ENCODE assay signal across 19 cellular contexts in the genomic region with DNA sequence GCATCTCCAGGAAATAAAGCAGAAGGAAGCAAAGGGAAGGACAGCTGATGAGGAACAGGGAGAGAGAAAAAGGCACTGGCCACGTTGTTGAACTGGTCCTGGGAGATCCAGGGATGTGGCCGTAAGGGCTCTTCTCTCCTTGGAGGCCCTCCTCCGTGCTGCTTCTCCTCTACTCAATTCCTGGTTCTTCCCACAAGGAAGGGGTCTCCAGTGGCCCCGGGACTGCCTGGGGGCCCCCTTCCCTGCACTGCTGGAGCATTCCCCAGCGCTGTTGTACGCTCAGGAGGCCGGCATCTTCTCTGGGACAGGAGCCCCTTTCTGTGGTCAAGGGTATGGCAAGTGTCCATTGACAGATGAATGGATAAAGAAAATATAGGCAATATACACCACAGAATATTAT.
DNase-seq lines count a peak whose midpoint lies in the region; ATAC-seq and TF ChIP-seq lines count a peak whose summit lies in the region.
"Had no signal": no experiment of that assay in that cellular context is flagged by ENCODE, and none has a peak within 500 bp of the region (broad histone marks: within the 10 kb centered on the region; RNA-seq: fewer than 3 reads in every experiment).

No MANE protein-coding gene starts in this region.

- H3K9me3 ChIP-seq in IMR-90 (ENCODE audit: control insufficient read depth, insufficient read depth, low read length) = no peaks in the 10 kb centered on the region
- peaks cover under 1% of the 10 kb centered on the region for H3K9me3 ChIP-seq in mucosa of descending colon

- no CpG with 5 or more reads among the region's 7 CpGs for WGBS in IMR-90 (ENCODE audit: extremely low coverage in 2 of 2, insufficient read length in 1 of 2), 2 experiments

- peak overlapping the region; percentile 93 for H2BK20ac ChIP-seq in IMR-90 (ENCODE audit: low read depth, low read length)

- H3K4me2 ChIP-seq in IMR-90 (ENCODE audit: low read depth, low read length) = no peak overlapping the region
- H3K4me2 ChIP-seq: BLaER1, KMS-11 had no signal

- H3K18ac ChIP-seq in IMR-90 (ENCODE audit: low read depth, low read length) = no peak overlapping the region

- peak overlapping the region; percentile 25; the same call in 2 of the 3 replicates for H2BK15ac ChIP-seq in IMR-90 (ENCODE audit: low read depth, low read length)

- H3K36me3 ChIP-seq in IMR-90 (ENCODE audit: control insufficient read depth, insufficient read depth, low read length) = no peaks in the 10 kb centered on the region
- no peaks in the 10 kb centered on the region for H3K36me3 ChIP-seq in mucosa of descending colon (ENCODE audit: low read depth)
- H3K36me3 ChIP-seq: BLaER1 had no signal

- peak overlapping the region; percentile 66 for H2AK9ac ChIP-seq in IMR-90 (replicated peaks; ENCODE audit: low read depth, low read length, poor library complexity)

- no peak overlapping the region for H3K9ac ChIP-seq in IMR-90 (ENCODE audit: low read depth, low read length)
- H3K9ac ChIP-seq: BLaER1, KMS-11 had no signal

- peak overlapping the region; percentile 59 for H3K27ac Mint-ChIP-seq in T-helper 2 cell treated with Interferon-gamma antibody and Interleukin-4, amounts not matched to agents 5 μg/mL and 100 μg/mL, for 36 hours
- H3K27ac Mint-ChIP-seq in osteocyte (ENCODE audit: unreplicated experiment) = no peak overlapping the region

- H3K27ac ChIP-seq in IMR-90 (ENCODE audit: insufficient read depth, low read length) (no peak overlapping the region), coronary artery (no peak overlapping the region)
- H3K27ac ChIP-seq: 22Rv1, BLaER1, KMS-11 had no signal

- ATAC-seq in IMR-90 (ENCODE audit: low read depth) (no peak), mucosa of descending colon (no peak)
- ATAC-seq: Panc1, Right ventricle myocardium inferior had no signal

- peak overlapping the region; percentile 24 for H2AFZ ChIP-seq in IMR-90 (replicated peaks; ENCODE audit: low read length, poor library complexity)

- CTCF ChIA-PET in IMR-90 (lab: Yijun Ruan, JAX) = no interaction called here

- H3K4me3 Mint-ChIP-seq in T-helper 2 cell treated with Interferon-gamma antibody and Interleukin-4, amounts not matched to agents 5 μg/mL and 100 μg/mL, for 36 hours = no peak overlapping the region
- no peak overlapping the region for H3K4me3 Mint-ChIP-seq in osteocyte (ENCODE audit: unreplicated experiment)

- peak overlapping the region; percentile 89 for H4K91ac ChIP-seq in IMR-90 (ENCODE audit: insufficient read depth, low read depth, low read length)

- in situ Hi-C loops in IMR-90 (cut with MboI; ENCODE audit: low sequenced_read_pairs) = no loop called here

- H3K4me1 ChIP-seq in IMR-90 (ENCODE audit: control insufficient read depth, insufficient read depth, low read length) (peaks cover 20% of the 10 kb centered on the region), mucosa of descending colon (ENCODE audit: low read depth) (no peaks in the 10 kb centered on the region)
- H3K4me1 ChIP-seq: BLaER1 had no signal

- peaks cover 4% of the 10 kb centered on the region for H3K36me3 Mint-ChIP-seq in T-helper 2 cell treated with Interferon-gamma antibody and Interleukin-4, amounts not matched to agents 5 μg/mL and 100 μg/mL, for 36 hours (ENCODE audit: low read depth)
- H3K36me3 Mint-ChIP-seq in osteocyte (ENCODE audit: unreplicated experiment) = no peaks in the 10 kb centered on the region

- H3K27me3 ChIP-seq in IMR-90 (ENCODE audit: control insufficient read depth, insufficient read depth, low read length) = no peaks in the 10 kb centered on the region; the same call in 1 of the 2 replicates
- H3K27me3 ChIP-seq: BLaER1 had no signal

- no peak overlapping the region for H4K5ac ChIP-seq in IMR-90 (ENCODE audit: low read depth, low read length)

- intact Hi-C loops in IMR-90 (cut with micrococcal nuclease) (loop anchor here (5.0 kb wide), 1 partner anchor 181 kb away; no protein-coding TSS in a partner anchor), mucosa of descending colon (cut with DNase I, micrococcal nuclease) (no loop called here)

- no peak overlapping the region for H3K56ac ChIP-seq in IMR-90 (ENCODE audit: extremely low read depth, insufficient read depth, low read length)

- H3K9me1 ChIP-seq in IMR-90 (ENCODE audit: insufficient read depth, low read length) = peaks cover 36% of the 10 kb centered on the region

- TF ChIP-seq CTCF in IMR-90 (conservative IDR thresholded peaks at IDR 0.05; ENCODE audit: low read depth, low read length) (no peak), coronary artery (IDR thresholded peaks at IDR 0.05) (no peak), osteocyte (IDR thresholded peaks at IDR 0.05) (no peak), mucosa of descending colon (IDR thresholded peaks at IDR 0.05) (no peak)

- H3K4ac ChIP-seq in IMR-90 (ENCODE audit: low read depth, low read length) = peak overlapping the region; percentile 91

- H3K14ac ChIP-seq in IMR-90 (replicated peaks; ENCODE audit: low read depth, low read length) = peak overlapping the region; percentile 75

- no peak for DNase-seq in T-helper 2 cell treated with Interferon-gamma antibody and Interleukin-4, amounts not matched to agents 5 μg/mL and 100 μg/mL, for 36 hours (ENCODE audit: low spot score)
- DNase-seq in T-helper 2 cell (no peak), IMR-90 (no peak), coronary artery (ENCODE audit: low spot score) (peak; percentile 62), osteocyte (ENCODE audit: extremely low spot score, unreplicated experiment) (peak; percentile 70), COLO829 (ENCODE audit: low spot score) (no peak), mucosa of descending colon (no peak), foreskin melanocyte (no peak)
- DNase-seq: COR-L47, GF-D8, GOT3, NCI-H1092, NCI-H226, NCI-H524 treated with DMSO at 0.1 percent for 48 hours had no signal

- no peaks in the 10 kb centered on the region for H3K27me3 Mint-ChIP-seq in T-helper 2 cell treated with Interferon-gamma antibody and Interleukin-4, amounts not matched to agents 5 μg/mL and 100 μg/mL, for 36 hours (ENCODE audit: low read depth)
- H3K27me3 Mint-ChIP-seq in osteocyte (ENCODE audit: unreplicated experiment) = no peaks in the 10 kb centered on the region

- H3K23ac ChIP-seq in IMR-90 (ENCODE audit: low read depth, low read length) = peak overlapping the region; percentile 71; the same call in 1 of the 2 replicates

- H3K9me3 Mint-ChIP-seq in T-helper 2 cell treated with Interferon-gamma antibody and Interleukin-4, amounts not matched to agents 5 μg/mL and 100 μg/mL, for 36 hours = peaks cover 3% of the 10 kb centered on the region
- no peaks in the 10 kb centered on the region for H3K9me3 Mint-ChIP-seq in osteocyte (ENCODE audit: unreplicated experiment)

- no peak for TF ChIP-seq RAD21 in IMR-90 (IDR thresholded peaks at IDR 0.05; ENCODE audit: low read length)

- H3K4me1 Mint-ChIP-seq in T-helper 2 cell treated with Interferon-gamma antibody and Interleukin-4, amounts not matched to agents 5 μg/mL and 100 μg/mL, for 36 hours (ENCODE audit: low read depth) = peaks cover 51% of the 10 kb centered on the region
- no peaks in the 10 kb centered on the region for H3K4me1 Mint-ChIP-seq in osteocyte (ENCODE audit: unreplicated experiment)

- POLR2A ChIA-PET in IMR-90 (lab: Charles Lee; ENCODE audit: unreplicated experiment) = no interaction called here

- H2BK5ac ChIP-seq in IMR-90 (ENCODE audit: low read depth, low read length, poor library complexity, severe bottlenecking) = peak overlapping the region; percentile 100

- H3K4me3 ChIP-seq in IMR-90 (ENCODE audit: insufficient read depth, low read depth, low read length) = no peak overlapping the region
- H3K4me3 ChIP-seq in coronary artery = no peak overlapping the region
- H3K4me3 ChIP-seq in mucosa of descending colon = no peak overlapping the region
- H3K4me3 ChIP-seq: BLaER1 had no signal

- no peaks in the 10 kb centered on the region for H4K20me1 ChIP-seq in IMR-90 (ENCODE audit: insufficient read depth, low read length)
- H4K20me1 ChIP-seq: BLaER1 had no signal

- H3K79me1 ChIP-seq in IMR-90 (ENCODE audit: low read depth in 1 of 2, low read length in 2 of 2) = peaks cover 0 to 3% of the 10 kb centered on the region in 2 experiments; a peak in 1 of 4 replicates

- dilution Hi-C loops in IMR-90 (cut with HindIII; ENCODE audit: low sequenced_read_pairs, unreplicated experiment) = no loop called here

- H2BK120ac ChIP-seq in IMR-90 (ENCODE audit: low read depth, low read length) = peak overlapping the region; percentile 94

- BruUV-seq in IMR-90 (replicated peaks; lab: Mats Ljungman, UMichigan) = no TSS peak

- no peak for TF ChIP-seq POLR2A in IMR-90 (IDR thresholded peaks at IDR 0.05; ENCODE audit: low read depth, low read length)

- H2AK5ac ChIP-seq in IMR-90 (ENCODE audit: low read depth, low read length) = peak overlapping the region; percentile 95

- H4K8ac ChIP-seq in IMR-90 (ENCODE audit: low read depth in 2 of 2, low read length in 2 of 2) = peak overlapping the region; percentile 65 to 76; a peak in 2 of 4 replicates

TF ChIP-seq in IMR-90, 13 proteins besides CTCF, POLR2A, EP300 and RAD21 (continues in another document):
- TF ChIP-seq ELK1 (IDR thresholded peaks at IDR 0.05; ENCODE audit: borderline replicate concordance, low read depth, low read length) = no peak
- TF ChIP-seq CEBPB (IDR thresholded peaks at IDR 0.05; ENCODE audit: low read depth, low read length) = no peak
- TF ChIP-seq MAFK (IDR thresholded peaks at IDR 0.05; ENCODE audit: low read depth, low read length) = no peak
- no peak for TF ChIP-seq FOS (IDR thresholded peaks at IDR 0.05; ENCODE audit: low read depth, low read length)
- no peak for TF ChIP-seq CHD1 (IDR thresholded peaks at IDR 0.05; ENCODE audit: low read depth, low read length)
- no peak for TF ChIP-seq MAZ (IDR thresholded peaks at IDR 0.05; ENCODE audit: borderline replicate concordance, low read depth, low read length)
- TF ChIP-seq RFX5 (IDR thresholded peaks at IDR 0.05; ENCODE audit: low read depth, low read length) = no peak
- TF ChIP-seq, protein P1, sequence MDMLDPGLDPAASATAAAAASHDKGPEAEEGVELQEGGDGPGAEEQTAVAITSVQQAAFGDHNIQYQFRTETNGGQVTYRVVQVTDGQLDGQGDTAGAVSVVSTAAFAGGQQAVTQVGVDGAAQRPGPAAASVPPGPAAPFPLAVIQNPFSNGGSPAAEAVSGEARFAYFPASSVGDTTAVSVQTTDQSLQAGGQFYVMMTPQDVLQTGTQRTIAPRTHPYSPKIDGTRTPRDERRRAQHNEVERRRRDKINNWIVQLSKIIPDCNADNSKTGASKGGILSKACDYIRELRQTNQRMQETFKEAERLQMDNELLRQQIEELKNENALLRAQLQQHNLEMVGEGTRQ (IDR thresholded peaks at IDR 0.05; ENCODE audit: low read depth, low read length) = no peak
- TF ChIP-seq BHLHE40 (IDR thresholded peaks at IDR 0.05; ENCODE audit: low read depth, low read length) = no peak

Comparison
In these comparisons a context has a peak if more than half of its experiments do, and no peak if none do; other contexts are left out.
1. DNase-seq: peak in coronary artery (single experiment) and osteocyte (single experiment); none in T-helper 2 cell treated with Interferon-gamma antibody and Interleukin-4, amounts not matched to agents 5 μg/mL and 100 μg/mL, for 36 hours (single experiment), T-helper 2 cell (0 of 5), IMR-90 (single experiment), COLO829 (single experiment), mucosa of descending colon (0 of 3) and foreskin melanocyte (single experiment).